In genomic region chr16:17303101-17303500, GRCh38 we compare ENCODE assay signal across 15 cellular contexts.
DNase-seq lines count a peak whose midpoint lies in the region; ATAC-seq and TF ChIP-seq lines count a peak whose summit lies in the region.
"Had no signal": no experiment of that assay in that cellular context is flagged by ENCODE, and none has a peak within 500 bp of the region (broad histone marks: within the 10 kb centered on the region; RNA-seq: fewer than 3 reads in every experiment).

No MANE protein-coding gene starts in this region.

- H3K4me1 ChIP-seq in hepatocyte (ENCODE audit: insufficient read depth) (peaks cover 42% of the 10 kb centered on the region), transverse colon (peaks cover 32 to 65% (median 47%) of the 10 kb centered on the region in 4 donors)

- no peak for TF ChIP-seq CTCF in activated CD8-positive, alpha-beta T cell treated with anti-CD3 and anti-CD28 coated beads for 36 hours (IDR thresholded peaks at IDR 0.05)
- TF ChIP-seq CTCF in hepatocyte (IDR thresholded peaks at IDR 0.05; ENCODE audit: poor library complexity) (no peak), transverse colon (IDR thresholded peaks at IDR 0.05) (no peak), GM20000 (IDR thresholded peaks at IDR 0.05; ENCODE audit: extremely low read depth, missing control alignments) (no peak)

- H3K4me2 ChIP-seq in hepatocyte = no peak overlapping the region
- H3K4me2 ChIP-seq: neural progenitor cell had no signal

- intact Hi-C loops in activated CD8-positive, alpha-beta T cell treated with anti-CD3 and anti-CD28 coated beads for 36 hours (cut with micrococcal nuclease) = no loop called here
- intact Hi-C loops in transverse colon (cut with DNase I; ENCODE audit: low total_unique reads) = loop anchor here (10.0 kb wide), 1 partner anchor 162 kb away; no protein-coding TSS in a partner anchor

- peaks cover 79% of the 10 kb centered on the region for H3K4me1 Mint-ChIP-seq in activated CD8-positive, alpha-beta T cell treated with anti-CD3 and anti-CD28 coated beads, Interleukin-2, amount 10 ng/mL, durations not matched to agents 7 days and 5 days (ENCODE audit: low read depth)
- peaks cover 42% of the 10 kb centered on the region for H3K4me1 Mint-ChIP-seq in activated CD8-positive, alpha-beta T cell treated with anti-CD3 and anti-CD28 coated beads for 36 hours (ENCODE audit: low read depth)

- no peaks in the 10 kb centered on the region for H3K27me3 ChIP-seq in hepatocyte
- H3K27me3 ChIP-seq in transverse colon = no peaks in the 10 kb centered on the region
- H3K27me3 ChIP-seq: neural progenitor cell had no signal

- H3K27ac ChIP-seq in hepatocyte = peak overlapping the region; percentile 77
- H3K27ac ChIP-seq in transverse colon = peak overlapping the region; percentile 76 to 88 (median 86)
- H3K27ac ChIP-seq: neural progenitor cell had no signal

- no peak overlapping the region for H3K4me3 Mint-ChIP-seq in activated CD8-positive, alpha-beta T cell treated with anti-CD3 and anti-CD28 coated beads, Interleukin-2, amount 10 ng/mL, durations not matched to agents 7 days and 5 days
- no peak overlapping the region for H3K4me3 Mint-ChIP-seq in activated CD8-positive, alpha-beta T cell treated with anti-CD3 and anti-CD28 coated beads for 36 hours
- H3K4me3 Mint-ChIP-seq: activated CD4-positive, alpha-beta memory T cell treated with anti-CD3 and anti-CD28 coated beads for 36 hours; neural progenitor cell had no signal

- H3K4me3 ChIP-seq in hepatocyte (no peak overlapping the region), transverse colon (no peak overlapping the region)
- H3K4me3 ChIP-seq: neural progenitor cell, skin epidermis had no signal

- peaks cover 37% of the 10 kb centered on the region for H3K36me3 Mint-ChIP-seq in activated CD8-positive, alpha-beta T cell treated with anti-CD3 and anti-CD28 coated beads, Interleukin-2, amount 10 ng/mL, durations not matched to agents 7 days and 5 days (ENCODE audit: low read depth)
- H3K36me3 Mint-ChIP-seq in activated CD8-positive, alpha-beta T cell treated with anti-CD3 and anti-CD28 coated beads for 36 hours (ENCODE audit: low read depth) = no peaks in the 10 kb centered on the region
- H3K36me3 Mint-ChIP-seq: activated CD4-positive, alpha-beta memory T cell treated with anti-CD3 and anti-CD28 coated beads for 36 hours; neural progenitor cell had no signal

- ATAC-seq in activated CD8-positive, alpha-beta T cell treated with anti-CD3 and anti-CD28 coated beads, Interleukin-2, amount 10 ng/mL, durations not matched to agents 7 days and 5 days = no peak
- no peak for ATAC-seq in activated CD8-positive, alpha-beta T cell treated with anti-CD3 and anti-CD28 coated beads for 36 hours
- no peak for ATAC-seq in HG03521 (IDR thresholded peaks at IDR 0.05; ENCODE audit: unreplicated experiment)
- ATAC-seq: HCT116 had no signal

- in situ Hi-C loops in transverse colon (cut with MboI; ENCODE audit: low pct_ligation_motif_present in 1 of 4, low pct_unique_long_range_greater_than_20kb in 1 of 4, low sequenced_read_pairs in 3 of 4) = no loop called here

- H3K9me3 ChIP-seq in hepatocyte (ENCODE audit: low read depth) (no peaks in the 10 kb centered on the region), transverse colon (no peaks in the 10 kb centered on the region)

- POLR2A ChIA-PET in activated CD8-positive, alpha-beta T cell treated with anti-CD3 and anti-CD28 coated beads, Interleukin-2, amount 10 ng/mL, durations not matched to agents 7 days and 5 days (lab: Charles Lee) = interaction anchor here (1.6 kb wide), 1 partner anchor 67 kb away, joined by 7 read pairs; no protein-coding TSS in a partner anchor
- POLR2A ChIA-PET in activated CD8-positive, alpha-beta T cell treated with anti-CD3 and anti-CD28 coated beads for 36 hours (lab: Charles Lee) = interaction anchor here (0.6 kb wide), 1 partner anchor 13 kb away, joined by 3 read pairs; no protein-coding TSS in a partner anchor

- no peak overlapping the region for H2AFZ ChIP-seq in hepatocyte
- H2AFZ ChIP-seq: neural progenitor cell had no signal

- no peaks in the 10 kb centered on the region for H3K9me3 Mint-ChIP-seq in activated CD8-positive, alpha-beta T cell treated with anti-CD3 and anti-CD28 coated beads, Interleukin-2, amount 10 ng/mL, durations not matched to agents 7 days and 5 days (ENCODE audit: insufficient read depth)
- H3K9me3 Mint-ChIP-seq in activated CD8-positive, alpha-beta T cell treated with anti-CD3 and anti-CD28 coated beads for 36 hours = no peaks in the 10 kb centered on the region
- H3K9me3 Mint-ChIP-seq: activated CD4-positive, alpha-beta memory T cell treated with anti-CD3 and anti-CD28 coated beads for 36 hours; neural progenitor cell; T-helper 1 cell treated with Interleukin-12 subunit alpha and Interleukin-12 subunit beta and Interleukin-4 antibody, amounts not matched to agents 30 μg/mL and 1 μg/mL, for 36 hours had no signal

- no peak for TF ChIP-seq EP300 in transverse colon (IDR thresholded peaks at IDR 0.05; ENCODE audit: low read depth)

- no peaks in the 10 kb centered on the region for H3K9me2 ChIP-seq in hepatocyte (replicated peaks; ENCODE audit: insufficient read depth)

- no peak for DNase-seq in activated CD8-positive, alpha-beta T cell treated with anti-CD3 and anti-CD28 coated beads, Interleukin-2, amount 10 ng/mL, durations not matched to agents 7 days and 5 days
- no peak for DNase-seq in activated CD8-positive, alpha-beta T cell treated with anti-CD3 and anti-CD28 coated beads for 36 hours
- DNase-seq in RPMI7951 (ENCODE audit: low read depth) (peak; percentile 14), hepatocyte (ENCODE audit: low spot score) (no peak), transverse colon (peak; percentile 56), GM20000 (ENCODE audit: low spot score) (no peak), NCI-H2227 (lab: John Stamatoyannopoulos, UW; ENCODE audit: unreplicated experiment) (no peak)
- DNase-seq: activated CD4-positive, alpha-beta memory T cell treated with anti-CD3 and anti-CD28 coated beads for 36 hours; activated effector memory CD4-positive, alpha-beta T cell treated with anti-CD3 and anti-CD28 coated beads, Interleukin-2, amount 50 U/mL, for 16 hours; OCI-M1 had no signal

- peak overlapping the region; percentile 81 for H3K27ac Mint-ChIP-seq in activated CD8-positive, alpha-beta T cell treated with anti-CD3 and anti-CD28 coated beads, Interleukin-2, amount 10 ng/mL, durations not matched to agents 7 days and 5 days
- no peak overlapping the region for H3K27ac Mint-ChIP-seq in activated CD8-positive, alpha-beta T cell treated with anti-CD3 and anti-CD28 coated beads for 36 hours
- H3K27ac Mint-ChIP-seq: activated CD4-positive, alpha-beta memory T cell treated with anti-CD3 and anti-CD28 coated beads for 36 hours; neural progenitor cell had no signal

- CTCF ChIA-PET in activated CD8-positive, alpha-beta T cell treated with anti-CD3 and anti-CD28 coated beads, Interleukin-2, amount 10 ng/mL, durations not matched to agents 7 days and 5 days (lab: Charles Lee) = interaction anchor here (1.0 kb wide), 1 partner anchor 19 kb away, joined by 4 read pairs; no protein-coding TSS in a partner anchor
- CTCF ChIA-PET in activated CD8-positive, alpha-beta T cell treated with anti-CD3 and anti-CD28 coated beads for 36 hours (lab: Charles Lee) = interaction anchor here (0.9 to 1.0 kb wide), 3 partner anchors 44 to 276 kb away, joined by 3 to 4 read pairs (median 3); no protein-coding TSS in a partner anchor

- no peaks in the 10 kb centered on the region for H4K20me1 ChIP-seq in hepatocyte (ENCODE audit: insufficient read depth, poor library complexity, severe bottlenecking)

- peaks cover 2% of the 10 kb centered on the region for H3K79me2 ChIP-seq in hepatocyte

- H3K27me3 Mint-ChIP-seq in activated CD8-positive, alpha-beta T cell treated with anti-CD3 and anti-CD28 coated beads, Interleukin-2, amount 10 ng/mL, durations not matched to agents 7 days and 5 days (ENCODE audit: low read depth) = no peaks in the 10 kb centered on the region
- no peaks in the 10 kb centered on the region for H3K27me3 Mint-ChIP-seq in activated CD8-positive, alpha-beta T cell treated with anti-CD3 and anti-CD28 coated beads for 36 hours
- H3K27me3 Mint-ChIP-seq: activated CD4-positive, alpha-beta memory T cell treated with anti-CD3 and anti-CD28 coated beads for 36 hours had no signal

- H3K36me3 ChIP-seq in hepatocyte (replicated peaks; ENCODE audit: insufficient read depth, low read depth) = no peaks in the 10 kb centered on the region
- H3K36me3 ChIP-seq in transverse colon = no peaks in the 10 kb centered on the region
- H3K36me3 ChIP-seq: neural progenitor cell had no signal

- TF ChIP-seq POLR2A in transverse colon (IDR thresholded peaks at IDR 0.05) = no peak

- WGBS in hepatocyte (ENCODE audit: low lambda C conversion rate, missing lambda C conversion rate) = 81% methylated on average over 5 of the region's 5 CpGs
- WGBS in transverse colon (ENCODE audit: low coverage in 1 of 2), 2 donors = 46 to 55% methylated on average over 2 to 5 of the region's 5 CpGs

Comparison
In these comparisons a context has a peak if more than half of its experiments do, and no peak if none do; other contexts are left out.
1. DNase-seq: peak in RPMI7951 (single experiment) and transverse colon (single experiment); none in activated CD8-positive, alpha-beta T cell treated with anti-CD3 and anti-CD28 coated beads, Interleukin-2, amount 10 ng/mL, durations not matched to agents 7 days and 5 days (single experiment), activated CD8-positive, alpha-beta T cell treated with anti-CD3 and anti-CD28 coated beads for 36 hours (single experiment), hepatocyte (single experiment), GM20000 (single experiment) and NCI-H2227 (single experiment).